1 cellular context compared by ENCODE assay signal in the genomic region with DNA sequence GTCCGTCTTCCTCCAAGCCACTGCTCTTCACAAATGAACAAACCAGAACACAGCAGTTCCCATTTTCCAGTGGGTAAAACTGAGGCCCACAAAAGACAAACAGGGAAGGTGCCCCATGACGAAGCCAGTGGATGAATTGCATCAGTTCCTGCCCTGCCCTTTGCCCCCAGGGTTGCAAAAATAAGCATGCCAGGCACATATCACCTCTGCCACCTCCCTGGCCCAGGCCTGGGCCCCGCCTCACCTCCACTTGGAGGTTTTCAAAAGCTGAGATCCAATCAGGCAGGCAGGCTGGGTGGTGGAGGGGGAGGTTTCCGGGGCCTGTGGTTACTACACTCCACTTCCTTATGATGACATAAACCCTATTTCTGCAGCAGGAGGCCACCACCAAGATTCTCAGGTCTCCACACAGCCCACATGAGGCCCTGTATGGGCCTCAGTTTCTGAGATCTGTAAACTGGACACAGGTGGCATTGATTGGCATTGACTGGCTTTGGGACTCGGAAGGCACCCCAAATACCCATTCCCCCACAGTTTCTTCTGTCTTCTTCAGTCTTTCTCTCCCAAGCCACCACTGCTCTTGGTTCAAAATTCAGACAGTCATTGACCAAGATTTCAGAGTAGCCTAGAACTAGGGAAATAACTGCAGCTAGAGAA.
TF ChIP-seq lines count a peak whose summit lies in the region.

No MANE protein-coding gene starts in this region.

TF ChIP-seq in K562, 482 proteins besides CTCF, POLR2A, EP300 and RAD21 (continued from another document and continues in another):
- TF ChIP-seq, protein P1, sequence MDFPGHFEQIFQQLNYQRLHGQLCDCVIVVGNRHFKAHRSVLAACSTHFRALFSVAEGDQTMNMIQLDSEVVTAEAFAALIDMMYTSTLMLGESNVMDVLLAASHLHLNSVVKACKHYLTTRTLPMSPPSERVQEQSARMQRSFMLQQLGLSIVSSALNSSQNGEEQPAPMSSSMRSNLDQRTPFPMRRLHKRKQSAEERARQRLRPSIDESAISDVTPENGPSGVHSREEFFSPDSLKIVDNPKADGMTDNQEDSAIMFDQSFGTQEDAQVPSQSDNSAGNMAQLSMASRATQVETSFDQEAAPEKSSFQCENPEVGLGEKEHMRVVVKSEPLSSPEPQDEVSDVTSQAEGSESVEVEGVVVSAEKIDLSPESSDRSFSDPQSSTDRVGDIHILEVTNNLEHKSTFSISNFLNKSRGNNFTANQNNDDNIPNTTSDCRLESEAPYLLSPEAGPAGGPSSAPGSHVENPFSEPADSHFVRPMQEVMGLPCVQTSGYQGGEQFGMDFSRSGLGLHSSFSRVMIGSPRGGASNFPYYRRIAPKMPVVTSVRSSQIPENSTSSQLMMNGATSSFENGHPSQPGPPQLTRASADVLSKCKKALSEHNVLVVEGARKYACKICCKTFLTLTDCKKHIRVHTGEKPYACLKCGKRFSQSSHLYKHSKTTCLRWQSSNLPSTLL (IDR thresholded peaks at IDR 0.05): no peak
- TF ChIP-seq EP400 (IDR thresholded peaks at IDR 0.05) (peak; percentile 75), SPI1 (IDR thresholded peaks at IDR 0.05; ENCODE audit: borderline replicate concordance, low read depth, low read length) (peak; percentile 87), ZNF384 (IDR thresholded peaks at IDR 0.05; ENCODE audit: low read depth, low read length) (no peak), ZNF778 (CRISPR knock-in tag; IDR thresholded peaks at IDR 0.05) (no peak), ETS2 (tag; IDR thresholded peaks at IDR 0.05; ENCODE audit: borderline replicate concordance, poor library complexity, severe bottlenecking) (no peak), ELF1 (tag; IDR thresholded peaks at IDR 0.05) (peak; percentile 81), ZNF282 (CRISPR knock-in tag; IDR thresholded peaks at IDR 0.05) (no peak), NCOA4 (IDR thresholded peaks at IDR 0.05; ENCODE audit: partially characterized antibody) (no peak), TEAD1 (CRISPR knock-in tag; IDR thresholded peaks at IDR 0.05) (0 out of 4 replicates have a peak, but pooled peaks of 1 of the 2 experiments have one; percentile 42), KAT2B (IDR thresholded peaks at IDR 0.05; ENCODE audit: low read depth, low read length) (no peak), ZNF121 (CRISPR knock-in tag; conservative IDR thresholded peaks at IDR 0.05) (no peak), SAFB (IDR thresholded peaks at IDR 0.05; ENCODE audit: borderline replicate concordance, low read depth, low read length) (no peak), FOXK2 (conservative IDR thresholded peaks at IDR 0.05 in 1 of 2, IDR thresholded peaks at IDR 0.05 in 1 of 2; ENCODE audit: low read depth in 2 of 2) (0 out of 4 replicates have a peak, but pooled peaks of 1 of the 2 experiments have one; percentile 37), ZNF707 (CRISPR knock-in tag; conservative IDR thresholded peaks at IDR 0.05) (no peak), MAFK (IDR thresholded peaks at IDR 0.05; ENCODE audit: low read length) (no peak), BRCA1 (IDR thresholded peaks at IDR 0.05) (no peak), BRCA1 (CRISPR knock-in tag; IDR thresholded peaks at IDR 0.05) (no peak), ARID1B (IDR thresholded peaks at IDR 0.05) (peak; percentile 70), ZNF184 (CRISPR knock-in tag; IDR thresholded peaks at IDR 0.05) (no peak), NFXL1 (CRISPR knock-in tag; IDR thresholded peaks at IDR 0.05) (no peak), ZNF764 (CRISPR knock-in tag; IDR thresholded peaks at IDR 0.05; ENCODE audit: low read depth) (no peak), ZNF175 (CRISPR knock-in tag; IDR thresholded peaks at IDR 0.05; ENCODE audit: low read depth) (peak; percentile 62; the same call in 1 of the 2 replicates), HLTF (IDR thresholded peaks at IDR 0.05) (no peak), SMARCC2 (IDR thresholded peaks at IDR 0.05; ENCODE audit: low read depth) (peak; percentile 19; the same call in 1 of the 2 replicates), FOXP1 (CRISPR knock-in tag; IDR thresholded peaks at IDR 0.05) (no peak), ZNF146 (CRISPR knock-in tag; IDR thresholded peaks at IDR 0.05; ENCODE audit: unreplicated experiment) (no peak), SRF (CRISPR knock-in tag; IDR thresholded peaks at IDR 0.05) (peak in 1 of 2 experiments; percentile 53; a peak in 1 of 4 replicates), ARNT (IDR thresholded peaks at IDR 0.05) (no peak; a peak in 1 of 4 replicates)
- TF ChIP-seq, protein P2, sequence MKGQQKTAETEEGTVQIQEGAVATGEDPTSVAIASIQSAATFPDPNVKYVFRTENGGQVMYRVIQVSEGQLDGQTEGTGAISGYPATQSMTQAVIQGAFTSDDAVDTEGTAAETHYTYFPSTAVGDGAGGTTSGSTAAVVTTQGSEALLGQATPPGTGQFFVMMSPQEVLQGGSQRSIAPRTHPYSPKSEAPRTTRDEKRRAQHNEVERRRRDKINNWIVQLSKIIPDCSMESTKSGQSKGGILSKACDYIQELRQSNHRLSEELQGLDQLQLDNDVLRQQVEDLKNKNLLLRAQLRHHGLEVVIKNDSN (CRISPR knock-in tag; IDR thresholded peaks at IDR 0.05): no peak
- TF ChIP-seq, protein P3, sequence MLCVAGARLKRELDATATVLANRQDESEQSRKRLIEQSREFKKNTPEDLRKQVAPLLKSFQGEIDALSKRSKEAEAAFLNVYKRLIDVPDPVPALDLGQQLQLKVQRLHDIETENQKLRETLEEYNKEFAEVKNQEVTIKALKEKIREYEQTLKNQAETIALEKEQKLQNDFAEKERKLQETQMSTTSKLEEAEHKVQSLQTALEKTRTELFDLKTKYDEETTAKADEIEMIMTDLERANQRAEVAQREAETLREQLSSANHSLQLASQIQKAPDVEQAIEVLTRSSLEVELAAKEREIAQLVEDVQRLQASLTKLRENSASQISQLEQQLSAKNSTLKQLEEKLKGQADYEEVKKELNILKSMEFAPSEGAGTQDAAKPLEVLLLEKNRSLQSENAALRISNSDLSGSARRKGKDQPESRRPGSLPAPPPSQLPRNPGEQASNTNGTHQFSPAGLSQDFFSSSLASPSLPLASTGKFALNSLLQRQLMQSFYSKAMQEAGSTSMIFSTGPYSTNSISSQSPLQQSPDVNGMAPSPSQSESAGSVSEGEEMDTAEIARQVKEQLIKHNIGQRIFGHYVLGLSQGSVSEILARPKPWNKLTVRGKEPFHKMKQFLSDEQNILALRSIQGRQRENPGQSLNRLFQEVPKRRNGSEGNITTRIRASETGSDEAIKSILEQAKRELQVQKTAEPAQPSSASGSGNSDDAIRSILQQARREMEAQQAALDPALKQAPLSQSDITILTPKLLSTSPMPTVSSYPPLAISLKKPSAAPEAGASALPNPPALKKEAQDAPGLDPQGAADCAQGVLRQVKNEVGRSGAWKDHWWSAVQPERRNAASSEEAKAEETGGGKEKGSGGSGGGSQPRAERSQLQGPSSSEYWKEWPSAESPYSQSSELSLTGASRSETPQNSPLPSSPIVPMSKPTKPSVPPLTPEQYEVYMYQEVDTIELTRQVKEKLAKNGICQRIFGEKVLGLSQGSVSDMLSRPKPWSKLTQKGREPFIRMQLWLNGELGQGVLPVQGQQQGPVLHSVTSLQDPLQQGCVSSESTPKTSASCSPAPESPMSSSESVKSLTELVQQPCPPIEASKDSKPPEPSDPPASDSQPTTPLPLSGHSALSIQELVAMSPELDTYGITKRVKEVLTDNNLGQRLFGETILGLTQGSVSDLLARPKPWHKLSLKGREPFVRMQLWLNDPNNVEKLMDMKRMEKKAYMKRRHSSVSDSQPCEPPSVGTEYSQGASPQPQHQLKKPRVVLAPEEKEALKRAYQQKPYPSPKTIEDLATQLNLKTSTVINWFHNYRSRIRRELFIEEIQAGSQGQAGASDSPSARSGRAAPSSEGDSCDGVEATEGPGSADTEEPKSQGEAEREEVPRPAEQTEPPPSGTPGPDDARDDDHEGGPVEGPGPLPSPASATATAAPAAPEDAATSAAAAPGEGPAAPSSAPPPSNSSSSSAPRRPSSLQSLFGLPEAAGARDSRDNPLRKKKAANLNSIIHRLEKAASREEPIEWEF (CRISPR knock-in tag; IDR thresholded peaks at IDR 0.05): no peak; the same call in 1 of the 2 replicates
- TF ChIP-seq, protein P4, sequence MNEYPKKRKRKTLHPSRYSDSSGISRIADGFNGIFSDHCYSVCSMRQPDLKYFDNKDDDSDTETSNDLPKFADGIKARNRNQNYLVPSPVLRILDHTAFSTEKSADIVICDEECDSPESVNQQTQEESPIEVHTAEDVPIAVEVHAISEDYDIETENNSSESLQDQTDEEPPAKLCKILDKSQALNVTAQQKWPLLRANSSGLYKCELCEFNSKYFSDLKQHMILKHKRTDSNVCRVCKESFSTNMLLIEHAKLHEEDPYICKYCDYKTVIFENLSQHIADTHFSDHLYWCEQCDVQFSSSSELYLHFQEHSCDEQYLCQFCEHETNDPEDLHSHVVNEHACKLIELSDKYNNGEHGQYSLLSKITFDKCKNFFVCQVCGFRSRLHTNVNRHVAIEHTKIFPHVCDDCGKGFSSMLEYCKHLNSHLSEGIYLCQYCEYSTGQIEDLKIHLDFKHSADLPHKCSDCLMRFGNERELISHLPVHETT (CRISPR knock-in tag; conservative IDR thresholded peaks at IDR 0.05 in 1 of 2, IDR thresholded peaks at IDR 0.05 in 1 of 2): peak in 1 of 2 experiments; percentile 71; a peak in 2 of 4 replicates
- TF ChIP-seq, protein P5, sequence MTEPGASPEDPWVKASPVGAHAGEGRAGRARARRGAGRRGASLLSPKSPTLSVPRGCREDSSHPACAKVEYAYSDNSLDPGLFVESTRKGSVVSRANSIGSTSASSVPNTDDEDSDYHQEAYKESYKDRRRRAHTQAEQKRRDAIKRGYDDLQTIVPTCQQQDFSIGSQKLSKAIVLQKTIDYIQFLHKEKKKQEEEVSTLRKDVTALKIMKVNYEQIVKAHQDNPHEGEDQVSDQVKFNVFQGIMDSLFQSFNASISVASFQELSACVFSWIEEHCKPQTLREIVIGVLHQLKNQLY (CRISPR knock-in tag; conservative IDR thresholded peaks at IDR 0.05): no peak
- TF ChIP-seq, protein P6, sequence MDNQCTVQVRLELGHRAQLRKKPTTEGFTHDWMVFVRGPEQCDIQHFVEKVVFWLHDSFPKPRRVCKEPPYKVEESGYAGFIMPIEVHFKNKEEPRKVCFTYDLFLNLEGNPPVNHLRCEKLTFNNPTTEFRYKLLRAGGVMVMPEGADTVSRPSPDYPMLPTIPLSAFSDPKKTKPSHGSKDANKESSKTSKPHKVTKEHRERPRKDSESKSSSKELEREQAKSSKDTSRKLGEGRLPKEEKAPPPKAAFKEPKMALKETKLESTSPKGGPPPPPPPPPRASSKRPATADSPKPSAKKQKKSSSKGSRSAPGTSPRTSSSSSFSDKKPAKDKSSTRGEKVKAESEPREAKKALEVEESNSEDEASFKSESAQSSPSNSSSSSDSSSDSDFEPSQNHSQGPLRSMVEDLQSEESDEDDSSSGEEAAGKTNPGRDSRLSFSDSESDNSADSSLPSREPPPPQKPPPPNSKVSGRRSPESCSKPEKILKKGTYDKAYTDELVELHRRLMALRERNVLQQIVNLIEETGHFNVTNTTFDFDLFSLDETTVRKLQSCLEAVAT (IDR thresholded peaks at IDR 0.05): peak in 1 of 2 experiments; percentile 58; a peak in 1 of 4 replicates
- TF ChIP-seq, protein P7, sequence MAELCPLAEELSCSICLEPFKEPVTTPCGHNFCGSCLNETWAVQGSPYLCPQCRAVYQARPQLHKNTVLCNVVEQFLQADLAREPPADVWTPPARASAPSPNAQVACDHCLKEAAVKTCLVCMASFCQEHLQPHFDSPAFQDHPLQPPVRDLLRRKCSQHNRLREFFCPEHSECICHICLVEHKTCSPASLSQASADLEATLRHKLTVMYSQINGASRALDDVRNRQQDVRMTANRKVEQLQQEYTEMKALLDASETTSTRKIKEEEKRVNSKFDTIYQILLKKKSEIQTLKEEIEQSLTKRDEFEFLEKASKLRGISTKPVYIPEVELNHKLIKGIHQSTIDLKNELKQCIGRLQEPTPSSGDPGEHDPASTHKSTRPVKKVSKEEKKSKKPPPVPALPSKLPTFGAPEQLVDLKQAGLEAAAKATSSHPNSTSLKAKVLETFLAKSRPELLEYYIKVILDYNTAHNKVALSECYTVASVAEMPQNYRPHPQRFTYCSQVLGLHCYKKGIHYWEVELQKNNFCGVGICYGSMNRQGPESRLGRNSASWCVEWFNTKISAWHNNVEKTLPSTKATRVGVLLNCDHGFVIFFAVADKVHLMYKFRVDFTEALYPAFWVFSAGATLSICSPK (IDR thresholded peaks at IDR 0.05; ENCODE audit: borderline replicate concordance): no peak
- TF ChIP-seq, protein P8, sequence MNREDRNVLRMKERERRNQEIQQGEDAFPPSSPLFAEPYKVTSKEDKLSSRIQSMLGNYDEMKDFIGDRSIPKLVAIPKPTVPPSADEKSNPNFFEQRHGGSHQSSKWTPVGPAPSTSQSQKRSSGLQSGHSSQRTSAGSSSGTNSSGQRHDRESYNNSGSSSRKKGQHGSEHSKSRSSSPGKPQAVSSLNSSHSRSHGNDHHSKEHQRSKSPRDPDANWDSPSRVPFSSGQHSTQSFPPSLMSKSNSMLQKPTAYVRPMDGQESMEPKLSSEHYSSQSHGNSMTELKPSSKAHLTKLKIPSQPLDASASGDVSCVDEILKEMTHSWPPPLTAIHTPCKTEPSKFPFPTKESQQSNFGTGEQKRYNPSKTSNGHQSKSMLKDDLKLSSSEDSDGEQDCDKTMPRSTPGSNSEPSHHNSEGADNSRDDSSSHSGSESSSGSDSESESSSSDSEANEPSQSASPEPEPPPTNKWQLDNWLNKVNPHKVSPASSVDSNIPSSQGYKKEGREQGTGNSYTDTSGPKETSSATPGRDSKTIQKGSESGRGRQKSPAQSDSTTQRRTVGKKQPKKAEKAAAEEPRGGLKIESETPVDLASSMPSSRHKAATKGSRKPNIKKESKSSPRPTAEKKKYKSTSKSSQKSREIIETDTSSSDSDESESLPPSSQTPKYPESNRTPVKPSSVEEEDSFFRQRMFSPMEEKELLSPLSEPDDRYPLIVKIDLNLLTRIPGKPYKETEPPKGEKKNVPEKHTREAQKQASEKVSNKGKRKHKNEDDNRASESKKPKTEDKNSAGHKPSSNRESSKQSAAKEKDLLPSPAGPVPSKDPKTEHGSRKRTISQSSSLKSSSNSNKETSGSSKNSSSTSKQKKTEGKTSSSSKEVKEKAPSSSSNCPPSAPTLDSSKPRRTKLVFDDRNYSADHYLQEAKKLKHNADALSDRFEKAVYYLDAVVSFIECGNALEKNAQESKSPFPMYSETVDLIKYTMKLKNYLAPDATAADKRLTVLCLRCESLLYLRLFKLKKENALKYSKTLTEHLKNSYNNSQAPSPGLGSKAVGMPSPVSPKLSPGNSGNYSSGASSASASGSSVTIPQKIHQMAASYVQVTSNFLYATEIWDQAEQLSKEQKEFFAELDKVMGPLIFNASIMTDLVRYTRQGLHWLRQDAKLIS (CRISPR knock-in tag; IDR thresholded peaks at IDR 0.05): no peak; the same call in 1 of the 2 replicates
- TF ChIP-seq, protein P9, sequence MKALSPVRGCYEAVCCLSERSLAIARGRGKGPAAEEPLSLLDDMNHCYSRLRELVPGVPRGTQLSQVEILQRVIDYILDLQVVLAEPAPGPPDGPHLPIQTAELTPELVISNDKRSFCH (CRISPR knock-in tag; IDR thresholded peaks at IDR 0.05): no peak
- TF ChIP-seq, protein P9 (tag; IDR thresholded peaks at IDR 0.05): 0 out of 2 replicates have a peak, but pooled peaks have one; percentile 11
- TF ChIP-seq, protein P10, sequence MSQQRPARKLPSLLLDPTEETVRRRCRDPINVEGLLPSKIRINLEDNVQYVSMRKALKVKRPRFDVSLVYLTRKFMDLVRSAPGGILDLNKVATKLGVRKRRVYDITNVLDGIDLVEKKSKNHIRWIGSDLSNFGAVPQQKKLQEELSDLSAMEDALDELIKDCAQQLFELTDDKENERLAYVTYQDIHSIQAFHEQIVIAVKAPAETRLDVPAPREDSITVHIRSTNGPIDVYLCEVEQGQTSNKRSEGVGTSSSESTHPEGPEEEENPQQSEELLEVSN (IDR thresholded peaks at IDR 0.05; ENCODE audit: borderline replicate concordance in 1 of 2, extremely low read depth in 1 of 2, insufficient read depth in 1 of 2, insufficient read length in 1 of 2, low read depth in 1 of 2, low read length in 1 of 2, poor library complexity in 1 of 2, severe bottlenecking in 1 of 2): peak; percentile 6 to 41
